ENCODE assay signal across 1 cellular context in genomic region chr16:75062944-75063444, GRCh38.
TF ChIP-seq lines count a peak whose summit lies in the region.

No MANE protein-coding gene starts in this region.

TF ChIP-seq in K562, 482 proteins besides CTCF, POLR2A, EP300 and RAD21 (continued from another document and continues in another):
- no peak for TF ChIP-seq ZNF3 (CRISPR knock-in tag; IDR thresholded peaks at IDR 0.05)
- TF ChIP-seq ZNF740 (CRISPR knock-in tag; IDR thresholded peaks at IDR 0.05): no peak
- 0 out of 4 replicates have a peak, but pooled peaks of 1 of the 2 experiments have one; percentile 3 for TF ChIP-seq ZNF740 (tag; IDR thresholded peaks at IDR 0.05)
- TF ChIP-seq ZNF764 (CRISPR knock-in tag; IDR thresholded peaks at IDR 0.05; ENCODE audit: low read depth): 0 out of 2 replicates have a peak, but pooled peaks have one; percentile 42
- no peak for TF ChIP-seq ZFP91 (CRISPR knock-in tag; IDR thresholded peaks at IDR 0.05)
- no peak for TF ChIP-seq PYGO2 (tag; IDR thresholded peaks at IDR 0.05)
- no peak for TF ChIP-seq ZNF184 (CRISPR knock-in tag; IDR thresholded peaks at IDR 0.05)
- TF ChIP-seq AFF4 (CRISPR knock-in tag; IDR thresholded peaks at IDR 0.05): 0 out of 2 replicates have a peak, but pooled peaks have one; percentile 26
- no peak for TF ChIP-seq GATA2 (CRISPR knock-in tag; IDR thresholded peaks at IDR 0.05)
- peak; percentile 40 for TF ChIP-seq RBBP5 (IDR thresholded peaks at IDR 0.05; ENCODE audit: borderline replicate concordance, insufficient read depth, low read length, poor library complexity, severe bottlenecking)
- no peak for TF ChIP-seq NCOR1 (IDR thresholded peaks at IDR 0.05)
- no peak for TF ChIP-seq MCM7 (IDR thresholded peaks at IDR 0.05)
- no peak for TF ChIP-seq KLF1 (tag; IDR thresholded peaks at IDR 0.05)
- TF ChIP-seq NONO (IDR thresholded peaks at IDR 0.05; ENCODE audit: low read depth in 2 of 2, low read length in 1 of 2): no peak
- TF ChIP-seq UBTF (IDR thresholded peaks at IDR 0.05; ENCODE audit: borderline replicate concordance in 1 of 2, low read depth in 2 of 2, low read length in 2 of 2): 0 out of 4 replicates have a peak, but pooled peaks of 1 of the 2 experiments have one; percentile 18
- no peak for TF ChIP-seq PKNOX1 (IDR thresholded peaks at IDR 0.05)
- no peak for TF ChIP-seq CBX1 (IDR thresholded peaks at IDR 0.05; ENCODE audit: low read depth)
- no peak for TF ChIP-seq NFXL1 (CRISPR knock-in tag; IDR thresholded peaks at IDR 0.05)
- no peak for TF ChIP-seq MLX (CRISPR knock-in tag; conservative IDR thresholded peaks at IDR 0.05)
- peak; percentile 86 for TF ChIP-seq ZNF316 (IDR thresholded peaks at IDR 0.05)
- TF ChIP-seq E2F1 (CRISPR knock-in tag; IDR thresholded peaks at IDR 0.05): no peak
- peak; percentile 89 for TF ChIP-seq NFE2 (IDR thresholded peaks at IDR 0.05; ENCODE audit: low read depth)
- TF ChIP-seq MTA2 (IDR thresholded peaks at IDR 0.05; ENCODE audit: low read depth): no peak
- no peak for TF ChIP-seq GMEB1 (CRISPR knock-in tag; IDR thresholded peaks at IDR 0.05)
- no peak for TF ChIP-seq ZNF778 (CRISPR knock-in tag; IDR thresholded peaks at IDR 0.05)
- TF ChIP-seq ZNF318 (IDR thresholded peaks at IDR 0.05; ENCODE audit: borderline replicate concordance in 1 of 2, low read depth in 1 of 2): no peak
- no peak for TF ChIP-seq NR0B1 (IDR thresholded peaks at IDR 0.05; ENCODE audit: partially characterized antibody)
- no peak for TF ChIP-seq NCOA2 (IDR thresholded peaks at IDR 0.05; ENCODE audit: partially characterized antibody in 2 of 2)
- no peak for TF ChIP-seq NR3C1 (CRISPR knock-in tag; IDR thresholded peaks at IDR 0.05)
- no peak for TF ChIP-seq ADNP (tag; IDR thresholded peaks at IDR 0.05)
